Comparison of ENCODE assay signal across 20 cellular contexts in genomic region chr1:60982539-60982938, GRCh38.
"Had no signal": no experiment of that assay in that cellular context is flagged by ENCODE, and none has a peak within 500 bp of the region (broad histone marks: within the 10 kb centered on the region; RNA-seq: fewer than 3 reads in every experiment).

No MANE protein-coding gene starts in this region.

- H3K27ac Mint-ChIP-seq: natural killer cell, neural progenitor cell had no signal

- H3K4me1 ChIP-seq: neural progenitor cell, upper lobe of right lung had no signal

- H3K4me1 Mint-ChIP-seq: natural killer cell, neural progenitor cell had no signal

- ATAC-seq: esophagus mucosa, mucosa of descending colon, natural killer cell, upper lobe of right lung had no signal

- H3K4me3 Mint-ChIP-seq: natural killer cell, neural progenitor cell had no signal

- H3K9me3 ChIP-seq: mucosa of descending colon, ovary, right atrium auricular region, thyroid gland, upper lobe of right lung had no signal

- H3K27me3 ChIP-seq: dorsolateral prefrontal cortex, hepatocyte, neural progenitor cell, ovary, right atrium auricular region, thyroid gland, upper lobe of right lung had no signal

- H3K36me3 Mint-ChIP-seq: natural killer cell, neural progenitor cell had no signal

- H3K9me3 Mint-ChIP-seq: natural killer cell, neural progenitor cell had no signal

- DNase-seq: caudate nucleus; cortex of kidney; dorsolateral prefrontal cortex; effector CD8-positive, alpha-beta T cell; foreskin fibroblast; kidney; mammary epithelial cell; mucosa of descending colon; natural killer cell; nucleus accumbens; ovary; stimulated activated CD4-positive, alpha-beta T cell treated with anti-CD3 and anti-CD28 coated beads, Interleukin-2, amount 100 ng/mL, for 48 hours; stimulated activated naive CD4-positive, alpha-beta T cell treated with Interleukin-2 at 50 U/mL for 16 hours; thyroid gland; upper lobe of right lung had no signal

- H3K4me3 ChIP-seq: dorsolateral prefrontal cortex, hepatocyte, mucosa of descending colon, neural progenitor cell, ovary, right atrium auricular region, smooth muscle cell, thyroid gland, upper lobe of right lung had no signal

- H3K36me3 ChIP-seq: neural progenitor cell, ovary, right atrium auricular region, thyroid gland, upper lobe of right lung had no signal

- H3K27ac ChIP-seq: dorsolateral prefrontal cortex, hepatocyte, neural progenitor cell, upper lobe of right lung had no signal
